In genomic region chr3:66038384-66038725, GRCh38 we compare ENCODE assay signal across 7 cellular contexts. TPM values are rescaled to one million over a fixed set of nuclear protein-coding genes. Genes with fewer than 3 reads are reported as not detected.
DNase-seq lines count a peak whose midpoint lies in the region; ATAC-seq and TF ChIP-seq lines count a peak whose summit lies in the region.

No MANE protein-coding gene starts in this region.

- 2% methylated on average over 25 of the region's 25 CpGs for WGBS in suprapubic skin

- no peaks in the 10 kb centered on the region for H3K9me3 ChIP-seq in adipocyte (ENCODE audit: control insufficient read depth, low read length)
- H3K9me3 ChIP-seq in suprapubic skin = no peaks in the 10 kb centered on the region

- H3K4me3 ChIP-seq in adipocyte (ENCODE audit: low read length) = peak overlapping the region; percentile 98
- H3K4me3 ChIP-seq in suprapubic skin = peak overlapping the region; percentile 71

- TF ChIP-seq POLR2A in suprapubic skin (IDR thresholded peaks at IDR 0.05) = no peak

- TF ChIP-seq EP300 in suprapubic skin (IDR thresholded peaks at IDR 0.05) = no peak

- H3K36me3 ChIP-seq in adipocyte (ENCODE audit: control insufficient read depth, insufficient read depth, low read length, severe bottlenecking) (no peaks in the 10 kb centered on the region), suprapubic skin (no peaks in the 10 kb centered on the region)

- H3K4me1 ChIP-seq in adipocyte (ENCODE audit: control insufficient read depth, insufficient read depth, low read length) (peaks cover 44% of the 10 kb centered on the region), suprapubic skin (peaks cover 31% of the 10 kb centered on the region)

- no peaks in the 10 kb centered on the region for H3K27me3 ChIP-seq in adipocyte (replicated peaks; ENCODE audit: control insufficient read depth, insufficient read depth, low read length)
- no peaks in the 10 kb centered on the region for H3K27me3 ChIP-seq in suprapubic skin

- H3K9ac ChIP-seq in adipocyte (ENCODE audit: low read length) = peak overlapping the region; percentile 91

- no peak for TF ChIP-seq CTCF in suprapubic skin (IDR thresholded peaks at IDR 0.05)

- ATAC-seq in GM19351 (IDR thresholded peaks at IDR 0.05; ENCODE audit: unreplicated experiment) (peak; percentile 32), HG03103 (IDR thresholded peaks at IDR 0.05; ENCODE audit: low read depth, unreplicated experiment) (peak; percentile 14)

- DNase-seq in adipocyte (ENCODE audit: low read depth) (peak; percentile 89), iPS-NIHi11 (ENCODE audit: low spot score) (peak; percentile 36), suprapubic skin (ENCODE audit: low spot score in 2 of 2) (peak in 1 of 2 donors; percentile 70), D341Med (ENCODE audit: low spot score) (no peak), cerebellum (ENCODE audit: low spot score) (no peak)

- peak overlapping the region; percentile 89 for H3K27ac ChIP-seq in suprapubic skin

RNA-seq across cellular contexts. Expression of gene MAGI1, which starts 0.4 kb away (rescaled TPM):
- 10 to 100 TPM; 37.9 to 71.5 (median 48.6) TPM for total RNA-seq in suprapubic skin
- total RNA-seq in cerebellum = 103 TPM

Comparison
In these comparisons a context has a peak if more than half of its experiments do, and no peak if none do; other contexts are left out.
1. DNase-seq: peak in adipocyte (single experiment) and iPS-NIHi11 (single experiment); none in D341Med (single experiment) and cerebellum (single experiment).